ENCODE assay signal across 13 cellular contexts in the genomic region with DNA sequence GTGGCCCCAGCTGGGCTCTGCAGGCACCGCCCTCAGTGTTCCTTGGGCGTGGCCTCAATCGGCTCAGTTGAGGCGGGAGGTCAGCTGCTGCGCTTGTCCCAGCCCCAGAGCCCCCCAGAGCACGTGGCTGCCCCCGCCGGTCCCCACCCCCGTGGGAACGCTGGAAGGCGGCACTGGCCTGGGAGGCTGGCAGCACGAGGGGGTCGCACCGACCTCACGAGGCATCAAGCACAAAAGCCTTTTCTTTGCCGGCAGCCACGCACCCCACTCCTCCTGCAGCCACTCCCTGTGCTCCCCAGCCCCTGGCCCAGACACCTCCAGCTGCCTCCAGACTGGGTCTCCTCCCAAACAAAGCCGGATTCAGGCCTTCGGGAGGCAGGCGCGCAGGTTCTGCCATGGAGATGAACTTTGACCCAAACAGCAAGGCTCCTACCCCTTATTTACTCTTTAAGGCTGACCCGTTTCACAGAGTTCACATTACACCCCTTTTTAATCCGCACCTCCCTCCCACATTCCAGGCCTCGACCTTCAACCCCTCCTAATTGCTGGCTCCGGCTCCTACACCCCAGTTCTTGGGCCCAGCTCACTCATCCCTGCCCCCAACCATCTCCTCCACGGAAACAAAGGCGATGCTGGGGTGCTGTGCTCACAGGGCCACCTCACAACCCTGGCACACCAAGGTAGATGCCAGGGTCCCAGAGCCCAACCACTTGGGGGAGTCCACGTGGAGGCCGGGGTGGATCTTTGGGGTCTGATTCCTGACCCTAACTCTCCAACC.
DNase-seq lines count a peak whose midpoint lies in the region; TF ChIP-seq lines count a peak whose summit lies in the region.
"Had no signal": no experiment of that assay in that cellular context is flagged by ENCODE, and none has a peak within 500 bp of the region (broad histone marks: within the 10 kb centered on the region; RNA-seq: fewer than 3 reads in every experiment).

No MANE protein-coding gene starts in this region.

- peak overlapping the region; percentile 98 for H3K27ac Mint-ChIP-seq in progenitor cell of endocrine pancreas
- H3K27ac Mint-ChIP-seq: activated B cell treated with CpG ODN at 0.5 μM for 24 hours; activated naive CD8-positive, alpha-beta T cell treated with anti-CD3 and anti-CD28 coated beads, Interleukin-2, amount 10 ng/mL, durations not matched to agents 7 days and 5 days; naive B cell had no signal

- DNase-seq in astrocyte of the cerebellum (ENCODE audit: low read depth) (no peak), progenitor cell of endocrine pancreas (ENCODE audit: low spot score, unreplicated experiment) (no peak), COLO829 (ENCODE audit: low spot score) (no peak), KG1 (lab: John Stamatoyannopoulos, UW) (no peak), UCSD-AML1 (lab: John Stamatoyannopoulos, UW; ENCODE audit: unreplicated experiment) (no peak), T-helper 9 cell (no peak)
- DNase-seq: activated B cell treated with CpG ODN at 0.5 μM for 24 hours; activated naive CD8-positive, alpha-beta T cell treated with anti-CD3 and anti-CD28 coated beads, Interleukin-2, amount 10 ng/mL, durations not matched to agents 7 days and 5 days; naive B cell; NCI-H1417; PC-3 had no signal

- peaks cover 12% of the 10 kb centered on the region for H3K36me3 Mint-ChIP-seq in progenitor cell of endocrine pancreas (ENCODE audit: insufficient read depth)
- H3K36me3 Mint-ChIP-seq: naive B cell had no signal

- peak overlapping the region; percentile 91 to 99 (median 97); a peak in 15 of 22 replicates for H3K4me2 ChIP-seq in BLaER1 treated with 17β-estradiol and CSF1 and Interleukin-3, amounts not matched to agents 10 nM and 100 nM

- H3K9ac ChIP-seq in BLaER1 treated with 17β-estradiol and CSF1 and Interleukin-3, amounts not matched to agents 10 nM and 100 nM = peak overlapping the region; percentile 68 to 82 (median 75); a peak in 13 of 22 replicates
- peak overlapping the region; percentile 21; the same call in 1 of the 2 replicates for H3K9ac ChIP-seq in iPS-20b (ENCODE audit: low read depth, low read length)

- H3K9me3 ChIP-seq in BLaER1 treated with 17β-estradiol and CSF1 and Interleukin-3, amounts not matched to agents 10 nM and 100 nM (replicated peaks in 1 of 11) = no peaks in the 10 kb centered on the region
- no peaks in the 10 kb centered on the region for H3K9me3 ChIP-seq in iPS-20b (ENCODE audit: insufficient read depth, low read depth, low read length)

- H3K27me3 ChIP-seq in BLaER1 treated with 17β-estradiol and CSF1 and Interleukin-3, amounts not matched to agents 10 nM and 100 nM = no peaks in the 10 kb centered on the region
- no peaks in the 10 kb centered on the region for H3K27me3 ChIP-seq in iPS-20b (ENCODE audit: insufficient read depth, low read length)

- H3K4me3 ChIP-seq in BLaER1 treated with 17β-estradiol and CSF1 and Interleukin-3, amounts not matched to agents 10 nM and 100 nM = peak overlapping the region in 2 of 10 experiments; percentile 59 to 65; a peak in 2 of 20 replicates
- H3K4me3 ChIP-seq in astrocyte of the cerebellum (ENCODE audit: low read depth, low read length) (peak overlapping the region; percentile 38), iPS-20b (ENCODE audit: low read length) (no peak overlapping the region)

- H3K9me3 Mint-ChIP-seq in progenitor cell of endocrine pancreas (ENCODE audit: low read depth) = no peaks in the 10 kb centered on the region
- H3K9me3 Mint-ChIP-seq: activated B cell treated with CpG ODN at 0.5 μM for 24 hours; activated naive CD8-positive, alpha-beta T cell treated with anti-CD3 and anti-CD28 coated beads, Interleukin-2, amount 10 ng/mL, durations not matched to agents 7 days and 5 days; naive B cell had no signal

- peak overlapping the region; percentile 56 for H3K4me3 Mint-ChIP-seq in progenitor cell of endocrine pancreas (ENCODE audit: low read depth)
- H3K4me3 Mint-ChIP-seq: activated B cell treated with CpG ODN at 0.5 μM for 24 hours; activated naive CD8-positive, alpha-beta T cell treated with anti-CD3 and anti-CD28 coated beads, Interleukin-2, amount 10 ng/mL, durations not matched to agents 7 days and 5 days; naive B cell had no signal

- peaks cover 71% of the 10 kb centered on the region for H3K4me1 Mint-ChIP-seq in progenitor cell of endocrine pancreas (ENCODE audit: low read depth)

- peak overlapping the region in 10 of 11 experiments; percentile 16 to 91 (median 74); a peak in 17 of 22 replicates for H3K27ac ChIP-seq in BLaER1 treated with 17β-estradiol and CSF1 and Interleukin-3, amounts not matched to agents 10 nM and 100 nM
- H3K27ac ChIP-seq in iPS-20b (ENCODE audit: low read length) = no peak overlapping the region

- TF ChIP-seq CTCF in astrocyte of the cerebellum (IDR thresholded peaks at IDR 0.05; ENCODE audit: low read depth, low read length, missing control alignments) (no peak), progenitor cell of endocrine pancreas (IDR thresholded peaks at IDR 0.05; ENCODE audit: unreplicated experiment) (no peak)

- no peaks in the 10 kb centered on the region for H3K27me3 Mint-ChIP-seq in progenitor cell of endocrine pancreas
- H3K27me3 Mint-ChIP-seq: activated B cell treated with CpG ODN at 0.5 μM for 24 hours; activated naive CD8-positive, alpha-beta T cell treated with anti-CD3 and anti-CD28 coated beads, Interleukin-2, amount 10 ng/mL, durations not matched to agents 7 days and 5 days; naive B cell had no signal

- H3K4me1 ChIP-seq in BLaER1 treated with 17β-estradiol and CSF1 and Interleukin-3, amounts not matched to agents 10 nM and 100 nM = peaks cover 95 to 100% (median 100%) of the 10 kb centered on the region in 10 experiments
- H3K4me1 ChIP-seq in iPS-20b (ENCODE audit: insufficient read depth, low read length) = peaks cover 30% of the 10 kb centered on the region

- peaks cover 48 to 88% (median 63%) of the 10 kb centered on the region in 11 experiments; a peak in 21 of 22 replicates for H4K20me1 ChIP-seq in BLaER1 treated with 17β-estradiol and CSF1 and Interleukin-3, amounts not matched to agents 10 nM and 100 nM

- in situ Hi-C loops in astrocyte of the cerebellum (cut with HindIII; ENCODE audit: low sequenced_read_pairs) = no loop called here

- H3K36me3 ChIP-seq in BLaER1 treated with 17β-estradiol and CSF1 and Interleukin-3, amounts not matched to agents 10 nM and 100 nM = peaks cover 23 to 51% (median 40%) of the 10 kb centered on the region in 11 experiments
- peaks cover 32% of the 10 kb centered on the region; the same call in 1 of the 2 replicates for H3K36me3 ChIP-seq in iPS-20b (ENCODE audit: insufficient read depth, low read depth, low read length)
